In the genomic region with DNA sequence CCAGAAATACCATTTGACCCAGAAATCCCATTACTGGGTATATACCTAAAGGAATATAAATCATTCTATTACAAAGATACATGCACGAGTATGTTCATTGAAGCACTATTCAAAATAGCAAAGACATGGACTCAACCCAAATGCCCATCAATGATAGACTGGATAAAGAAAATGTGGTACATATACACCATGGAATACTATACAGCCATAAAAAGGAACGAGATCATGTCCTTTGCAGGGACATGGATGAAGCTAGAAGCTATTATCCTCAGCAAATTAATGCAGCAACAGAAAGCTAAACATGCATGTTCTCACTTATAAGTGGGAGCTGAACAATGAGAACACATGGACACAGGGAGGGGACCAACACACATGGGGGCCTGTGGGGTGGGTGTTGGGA, we compare ENCODE assay signal across 8 cellular contexts. TPM values are rescaled to one million over a fixed set of nuclear protein-coding genes. Genes with fewer than 3 reads are reported as not detected.
DNase-seq lines count a peak whose midpoint lies in the region; ATAC-seq and TF ChIP-seq lines count a peak whose summit lies in the region.
"Not testable (repeated sequence)": the region's sequence is repeated elsewhere in the genome, so short reads cannot be mapped to it uniquely, and the experiment has no call there.

No MANE protein-coding gene starts in this region.

- H3K79me2 ChIP-seq in hepatocyte: peaks cover 12% of the 10 kb centered on the region

- peak overlapping the region; percentile 90 for H3K4me2 ChIP-seq in hepatocyte

- intact Hi-C loops in CD4-positive, alpha-beta memory T cell (cut with micrococcal nuclease): not testable (repeated sequence)
- intact Hi-C loops in activated T-helper 2 cell treated with anti-CD3 and anti-CD28 coated beads, Interferon-gamma antibody, Interleukin-2, Interleukin-4, amounts not matched to agents 10 μg/mL and 5 μg/mL and 100 μg/mL, durations not matched to agents 14 hours and 24 hours and 36 hours (cut with micrococcal nuclease): loop anchor here (5.0 kb wide), 1 partner anchor 79 kb away; a partner anchor contains a TSS

- H3K9me3 ChIP-seq in CD4-positive, alpha-beta memory T cell (ENCODE audit: control insufficient read depth in 1 of 2, low read length in 2 of 2); hepatocyte (ENCODE audit: low read depth): not testable (repeated sequence)

- H3K4me1 ChIP-seq in CD4-positive, alpha-beta memory T cell (ENCODE audit: insufficient read depth, low read length): peaks cover 21% of the 10 kb centered on the region
- not testable (repeated sequence) for H3K4me1 ChIP-seq in hepatocyte (ENCODE audit: insufficient read depth)

- not testable (repeated sequence) for H3K9me2 ChIP-seq in hepatocyte (replicated peaks; ENCODE audit: insufficient read depth)

- H3K36me3 Mint-ChIP-seq in CD4-positive, alpha-beta memory T cell: peaks cover 2 to 14% of the 10 kb centered on the region in 2 donors
- H3K36me3 Mint-ChIP-seq in IgD-negative memory B cell; activated T-helper 2 cell treated with anti-CD3 and anti-CD28 coated beads, Interferon-gamma antibody, Interleukin-2, Interleukin-4, amounts not matched to agents 10 μg/mL and 5 μg/mL and 100 μg/mL, durations not matched to agents 14 hours and 24 hours and 36 hours (ENCODE audit: low read depth); nephron progenitor cell (ENCODE audit: low read depth): not testable (repeated sequence)

- TF ChIP-seq CTCF in coronary artery (IDR thresholded peaks at IDR 0.05); hepatocyte (IDR thresholded peaks at IDR 0.05; ENCODE audit: poor library complexity); nephron progenitor cell (IDR thresholded peaks at IDR 0.05): not testable (repeated sequence)

- H3K36me3 ChIP-seq in CD4-positive, alpha-beta memory T cell (ENCODE audit: insufficient read depth, low read length); hepatocyte (replicated peaks; ENCODE audit: insufficient read depth, low read depth): not testable (repeated sequence)

- not testable (repeated sequence) for DNase-seq in CD4-positive, alpha-beta memory T cell; activated T-helper 2 cell treated with anti-CD3 and anti-CD28 coated beads, Interferon-gamma antibody, Interleukin-2, Interleukin-4, amounts not matched to agents 10 μg/mL and 5 μg/mL and 100 μg/mL, durations not matched to agents 14 hours and 24 hours and 36 hours (ENCODE audit: low spot score); coronary artery (ENCODE audit: low spot score); hepatocyte (ENCODE audit: low spot score); nephron progenitor cell; stimulated activated naive CD8-positive, alpha-beta T cell treated with anti-CD3 and anti-CD28 coated beads, Interleukin-15, amount 100 ng/mL, for 72 hours

- not testable (repeated sequence) for H3K9me3 Mint-ChIP-seq in CD4-positive, alpha-beta memory T cell; IgD-negative memory B cell; activated T-helper 2 cell treated with anti-CD3 and anti-CD28 coated beads, Interferon-gamma antibody, Interleukin-2, Interleukin-4, amounts not matched to agents 10 μg/mL and 5 μg/mL and 100 μg/mL, durations not matched to agents 14 hours and 24 hours and 36 hours; nephron progenitor cell; stimulated activated naive CD8-positive, alpha-beta T cell treated with anti-CD3 and anti-CD28 coated beads, Interleukin-15, amount 100 ng/mL, for 72 hours

- CTCF ChIA-PET in CD4-positive, alpha-beta memory T cell (lab: Charles Lee; ENCODE audit: partially characterized antibody): interaction anchor here (0.9 to 3.7 kb wide), 2 partner anchors 19 to 23 kb away, joined by 3 to 19 read pairs; no protein-coding TSS in a partner anchor

- POLR2A ChIA-PET in CD4-positive, alpha-beta memory T cell (lab: Charles Lee; ENCODE audit: partially characterized antibody): interaction anchor here (1.6 to 3.4 kb wide), 8 partner anchors 10 to 104 kb away, joined by 8 to 28 read pairs (median 12); a partner anchor contains a TSS

- H3K27me3 Mint-ChIP-seq in CD4-positive, alpha-beta memory T cell; IgD-negative memory B cell; activated T-helper 2 cell treated with anti-CD3 and anti-CD28 coated beads, Interferon-gamma antibody, Interleukin-2, Interleukin-4, amounts not matched to agents 10 μg/mL and 5 μg/mL and 100 μg/mL, durations not matched to agents 14 hours and 24 hours and 36 hours (ENCODE audit: low read depth); nephron progenitor cell (ENCODE audit: low read depth, poor library complexity); stimulated activated naive CD8-positive, alpha-beta T cell treated with anti-CD3 and anti-CD28 coated beads, Interleukin-15, amount 100 ng/mL, for 72 hours: not testable (repeated sequence)

- peak overlapping the region; percentile 93 for H3K27ac ChIP-seq in CD4-positive, alpha-beta memory T cell (ENCODE audit: low read depth, low read length)
- H3K27ac ChIP-seq in coronary artery (peak overlapping the region in 1 of 2 donors; percentile 97), hepatocyte (peak overlapping the region; percentile 99)

- H3K4me3 ChIP-seq in CD4-positive, alpha-beta memory T cell (ENCODE audit: low read length in 2 of 2): not testable (repeated sequence)
- peak overlapping the region; percentile 91 for H3K4me3 ChIP-seq in coronary artery
- H3K4me3 ChIP-seq in hepatocyte: peak overlapping the region; percentile 72

- 84% methylated on average over 2 of the region's 2 CpGs for WGBS in hepatocyte (ENCODE audit: low lambda C conversion rate, missing lambda C conversion rate)

- peaks cover 14 to 36% (median 25%) of the 10 kb centered on the region in 4 donors for H3K4me1 Mint-ChIP-seq in CD4-positive, alpha-beta memory T cell
- H3K4me1 Mint-ChIP-seq in IgD-negative memory B cell: peaks cover 33 to 38% (median 35%) of the 10 kb centered on the region in 3 donors
- H3K4me1 Mint-ChIP-seq in activated T-helper 2 cell treated with anti-CD3 and anti-CD28 coated beads, Interferon-gamma antibody, Interleukin-2, Interleukin-4, amounts not matched to agents 10 μg/mL and 5 μg/mL and 100 μg/mL, durations not matched to agents 14 hours and 24 hours and 36 hours (ENCODE audit: low read depth): peaks cover 17% of the 10 kb centered on the region
- peaks cover 37% of the 10 kb centered on the region for H3K4me1 Mint-ChIP-seq in nephron progenitor cell
- H3K4me1 Mint-ChIP-seq in stimulated activated naive CD8-positive, alpha-beta T cell treated with anti-CD3 and anti-CD28 coated beads, Interleukin-15, amount 100 ng/mL, for 72 hours: peaks cover 31% of the 10 kb centered on the region

- H4K20me1 ChIP-seq in hepatocyte (ENCODE audit: insufficient read depth, poor library complexity, severe bottlenecking): not testable (repeated sequence)

- ATAC-seq in SK-N-SH treated with all-trans-retinoic acid at 6 μM for 48 hours; stimulated activated naive CD8-positive, alpha-beta T cell treated with anti-CD3 and anti-CD28 coated beads, Interleukin-15, amount 100 ng/mL, for 72 hours: not testable (repeated sequence)

- not testable (repeated sequence) for H3K27me3 ChIP-seq in CD4-positive, alpha-beta memory T cell (ENCODE audit: insufficient read depth, low read length); hepatocyte

- H2AFZ ChIP-seq in hepatocyte: peak overlapping the region; percentile 76

- peak overlapping the region; percentile 96 to 100 (median 99) for H3K27ac Mint-ChIP-seq in CD4-positive, alpha-beta memory T cell
- H3K27ac Mint-ChIP-seq in IgD-negative memory B cell (peak overlapping the region; percentile 13 to 98 (median 95)), nephron progenitor cell (peak overlapping the region; percentile 97)
- peak overlapping the region; percentile 99 for H3K27ac Mint-ChIP-seq in activated T-helper 2 cell treated with anti-CD3 and anti-CD28 coated beads, Interferon-gamma antibody, Interleukin-2, Interleukin-4, amounts not matched to agents 10 μg/mL and 5 μg/mL and 100 μg/mL, durations not matched to agents 14 hours and 24 hours and 36 hours
- peak overlapping the region; percentile 95 to 98 for H3K27ac Mint-ChIP-seq in stimulated activated naive CD8-positive, alpha-beta T cell treated with anti-CD3 and anti-CD28 coated beads, Interleukin-15, amount 100 ng/mL, for 72 hours

- H3K4me3 Mint-ChIP-seq in CD4-positive, alpha-beta memory T cell: peak overlapping the region; percentile 91 to 96 (median 94)
- H3K4me3 Mint-ChIP-seq in IgD-negative memory B cell (peak overlapping the region; percentile 91 to 98 (median 96)), nephron progenitor cell (peak overlapping the region; percentile 91)
- peak overlapping the region; percentile 95 for H3K4me3 Mint-ChIP-seq in activated T-helper 2 cell treated with anti-CD3 and anti-CD28 coated beads, Interferon-gamma antibody, Interleukin-2, Interleukin-4, amounts not matched to agents 10 μg/mL and 5 μg/mL and 100 μg/mL, durations not matched to agents 14 hours and 24 hours and 36 hours (ENCODE audit: low read depth)
- H3K4me3 Mint-ChIP-seq in stimulated activated naive CD8-positive, alpha-beta T cell treated with anti-CD3 and anti-CD28 coated beads, Interleukin-15, amount 100 ng/mL, for 72 hours: peak overlapping the region; percentile 88 to 95

RNA-seq across cellular contexts. Expression of a gene that starts 1.2 kb away (rescaled TPM):
- total RNA-seq in CD4-positive, alpha-beta memory T cell: 10 to 100 TPM; 25.7 to 29.0 TPM
- polyA plus RNA-seq in CD4-positive, alpha-beta memory T cell: 1 to 10 TPM; 3.1 to 5.1 TPM
- polyA plus RNA-seq in IgD-negative memory B cell (31.7 TPM), hepatocyte (25.9 and 30.3 TPM in 2 replicates)
- 20.6 and 24.2 TPM in 2 replicates for total RNA-seq in activated T-helper 2 cell treated with anti-CD3 and anti-CD28 coated beads, Interferon-gamma antibody, Interleukin-2, Interleukin-4, amounts not matched to agents 10 μg/mL and 5 μg/mL and 100 μg/mL, durations not matched to agents 14 hours and 24 hours and 36 hours
- 27.5 and 37.2 TPM in 2 replicates for total RNA-seq in hepatocyte

RNA-seq across cellular contexts. Expression of a gene that starts 5.5 kb away (rescaled TPM):
- total RNA-seq in CD4-positive, alpha-beta memory T cell: not detected
- 1 to 10 TPM in 1 of 2 donors, under 1 TPM in 1; 0.27 to 1.4 TPM for polyA plus RNA-seq in CD4-positive, alpha-beta memory T cell
- polyA plus RNA-seq in IgD-negative memory B cell (185 TPM), hepatocyte (not detected in 2 replicates)
- total RNA-seq in activated T-helper 2 cell treated with anti-CD3 and anti-CD28 coated beads, Interferon-gamma antibody, Interleukin-2, Interleukin-4, amounts not matched to agents 10 μg/mL and 5 μg/mL and 100 μg/mL, durations not matched to agents 14 hours and 24 hours and 36 hours: 0.18 and 0.23 TPM in 2 replicates
- not detected in 2 replicates for total RNA-seq in hepatocyte

RNA-seq across cellular contexts. Expression of a gene that starts 24.5 kb away (rescaled TPM):
- 100 to 1,000 TPM; 105 to 115 TPM for total RNA-seq in CD4-positive, alpha-beta memory T cell
- 10 to 100 TPM; 29.3 to 30.1 TPM for polyA plus RNA-seq in CD4-positive, alpha-beta memory T cell
- 29.6 TPM for polyA plus RNA-seq in IgD-negative memory B cell
- total RNA-seq in activated T-helper 2 cell treated with anti-CD3 and anti-CD28 coated beads, Interferon-gamma antibody, Interleukin-2, Interleukin-4, amounts not matched to agents 10 μg/mL and 5 μg/mL and 100 μg/mL, durations not matched to agents 14 hours and 24 hours and 36 hours: 98.3 and 106 TPM in 2 replicates
- total RNA-seq in hepatocyte: 17.3 and 17.4 TPM in 2 replicates
- 19.7 and 22.3 TPM in 2 replicates for polyA plus RNA-seq in hepatocyte

RNA-seq across cellular contexts. Expression of a gene that starts 48.0 kb away (rescaled TPM):
- total RNA-seq in CD4-positive, alpha-beta memory T cell: under 1 TPM; 0.67 to 0.94 TPM
- not detected for polyA plus RNA-seq in CD4-positive, alpha-beta memory T cell
- not detected for polyA plus RNA-seq in IgD-negative memory B cell
- 1.8 and 3.1 TPM in 2 replicates for total RNA-seq in activated T-helper 2 cell treated with anti-CD3 and anti-CD28 coated beads, Interferon-gamma antibody, Interleukin-2, Interleukin-4, amounts not matched to agents 10 μg/mL and 5 μg/mL and 100 μg/mL, durations not matched to agents 14 hours and 24 hours and 36 hours
- 0.13 and 0.72 TPM in 2 replicates for total RNA-seq in hepatocyte
- polyA plus RNA-seq in hepatocyte: 0.49 and 2.3 TPM in 2 replicates

RNA-seq across cellular contexts. Expression of a gene that starts 48.3 kb away (rescaled TPM):
- 10 to 100 TPM; 31.0 to 34.4 TPM for total RNA-seq in CD4-positive, alpha-beta memory T cell
- 10 to 100 TPM; 28.2 to 30.4 TPM for polyA plus RNA-seq in CD4-positive, alpha-beta memory T cell
- 20.9 TPM for polyA plus RNA-seq in IgD-negative memory B cell
- total RNA-seq in activated T-helper 2 cell treated with anti-CD3 and anti-CD28 coated beads, Interferon-gamma antibody, Interleukin-2, Interleukin-4, amounts not matched to agents 10 μg/mL and 5 μg/mL and 100 μg/mL, durations not matched to agents 14 hours and 24 hours and 36 hours: 22.0 and 25.8 TPM in 2 replicates
- 36.6 and 42.8 TPM in 2 replicates for total RNA-seq in hepatocyte
- 140 and 146 TPM in 2 replicates for polyA plus RNA-seq in hepatocyte
